Comparison of ENCODE assay signal across 20 cellular contexts in the genomic region with DNA sequence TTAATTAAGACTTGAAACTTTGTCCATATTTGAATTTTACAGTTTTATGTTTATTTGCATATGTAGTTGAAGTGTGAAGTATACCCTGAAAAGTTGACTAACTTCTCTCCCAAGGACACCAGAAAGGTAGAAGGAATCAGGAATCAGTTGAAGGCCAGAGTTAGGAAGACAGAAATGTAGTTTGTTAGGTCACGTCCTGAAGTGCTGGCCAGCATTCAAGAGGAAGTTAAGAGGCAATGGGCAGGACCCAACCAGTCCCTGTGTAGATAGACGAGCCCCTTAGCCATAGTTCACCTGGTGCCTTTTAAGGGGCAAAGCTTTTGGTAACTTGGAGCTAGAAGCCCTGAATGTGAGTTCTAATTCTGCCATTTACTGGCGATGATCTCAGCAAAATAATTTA.
"Had no signal": no experiment of that assay in that cellular context is flagged by ENCODE, and none has a peak within 500 bp of the region (broad histone marks: within the 10 kb centered on the region; RNA-seq: fewer than 3 reads in every experiment).

No MANE protein-coding gene starts in this region.

- H3K27me3 ChIP-seq: colonic mucosa, hepatocyte, spleen, stomach had no signal

- H3K9me3 ChIP-seq: colonic mucosa, spleen, stomach had no signal

- ATAC-seq: left lobe of liver; natural killer cell; sciatic nerve; stimulated activated naive B cell treated with anti-CD40 and anti-IgM and Interleukin-4, amounts not matched to agents 10 μg/mL and 1 μg/mL and 100 μg/mL, for 72 hours had no signal

- H3K79me2 ChIP-seq: hepatocyte had no signal

- H3K36me3 ChIP-seq: colonic mucosa, spleen, stomach had no signal

- H3K4me2 ChIP-seq: hepatocyte had no signal

- FAIRE-seq: endothelial cell of umbilical vein, islet of Langerhans had no signal

- H2AFZ ChIP-seq: hepatocyte had no signal

- H3K4me3 ChIP-seq: colonic mucosa, hepatocyte, spleen, stomach had no signal

- H3K4me1 ChIP-seq: colonic mucosa, spleen, stomach had no signal

- H3K27ac ChIP-seq: colonic mucosa, hepatocyte, spleen, stomach had no signal

- DNase-seq: colonic mucosa; effector CD4-positive, alpha-beta T cell; endodermal cell; foreskin melanocyte; head of caudate nucleus; natural killer cell; posterior cingulate gyrus; spleen; stimulated activated CD4-positive, alpha-beta T cell treated with anti-CD3 and anti-CD28 coated beads, Interleukin-15, amount 100 ng/mL, for 24 hours; stimulated activated CD4-positive, alpha-beta T cell treated with anti-CD3 and anti-CD28 coated beads, Interleukin-1b, Interleukin-23, amount 100 ng/mL, for 48 hours; stimulated activated CD4-positive, alpha-beta T cell treated with anti-CD3 and anti-CD28 coated beads, Interleukin-4, amount 100 ng/mL, for 4 hours; stimulated activated naive B cell treated with anti-CD40 and anti-IgM and Interleukin-4, amounts not matched to agents 10 μg/mL and 1 μg/mL and 100 μg/mL, for 72 hours; stomach; substantia nigra; trophoblast cell had no signal
